In genomic region chr7:148563583-148564274, GRCh38 we compare ENCODE assay signal across 10 cellular contexts. TPM values are rescaled to one million over a fixed set of nuclear protein-coding genes. Genes with fewer than 3 reads are reported as not detected.
DNase-seq lines count a peak whose midpoint lies in the region; ATAC-seq lines count a peak whose summit lies in the region.
"Had no signal": no experiment of that assay in that cellular context is flagged by ENCODE, and none has a peak within 500 bp of the region (broad histone marks: within the 10 kb centered on the region; RNA-seq: fewer than 3 reads in every experiment).

No MANE protein-coding gene starts in this region.

- ATAC-seq in GM19455 (IDR thresholded peaks at IDR 0.05; ENCODE audit: unreplicated experiment) (peak; percentile 55), HG03520 (IDR thresholded peaks at IDR 0.05; ENCODE audit: unreplicated experiment) (peak; percentile 33)

- H3K27ac Mint-ChIP-seq in immature natural killer cell: peak overlapping the region in 4 of 6 donors; percentile 56 to 75 (median 60)

- DNase-seq in immature natural killer cell (no peak), A172 (ENCODE audit: low spot score) (no peak), DMS153 (lab: John Stamatoyannopoulos, UW) (no peak)
- DNase-seq in stimulated activated CD4-positive, alpha-beta T cell treated with anti-CD3 and anti-CD28 coated beads, Interleukin-1b, Interleukin-23, amount 100 ng/mL, for 48 hours: no peak
- DNase-seq in activated CD8-positive, alpha-beta memory T cell treated with anti-CD3 and anti-CD28 coated beads for 24 hours: no peak
- DNase-seq: GF-D8 had no signal

- H3K36me3 Mint-ChIP-seq in immature natural killer cell: peaks cover 0 to 4% (median 0%) of the 10 kb centered on the region in 3 donors

- peak overlapping the region in 3 of 5 donors; percentile 34 to 76 (median 71) for H3K4me3 Mint-ChIP-seq in immature natural killer cell

- peaks cover 2 to 5% (median 3%) of the 10 kb centered on the region in 3 donors for H3K27me3 Mint-ChIP-seq in immature natural killer cell (ENCODE audit: low read depth in 3 of 3)

- H3K9me3 Mint-ChIP-seq in immature natural killer cell: peaks cover 0 to 2% (median 0%) of the 10 kb centered on the region in 6 donors

- peaks cover 23 to 36% of the 10 kb centered on the region in 2 donors for H3K4me1 Mint-ChIP-seq in immature natural killer cell

- peak overlapping the region; percentile 16; the same call in 1 of the 2 replicates for H3K4me3 ChIP-seq in GM08714 (ENCODE audit: low read length)

RNA-seq across cellular contexts. Expression of gene C7orf33, which starts 26.8 kb away (rescaled TPM):
- not detected for polyA plus RNA-seq in immature natural killer cell
- total RNA-seq in A172 (2014; rRNA removed; shearing (Covaris generic)): not detected in 2 replicates
- total RNA-seq: fibroblast of villous mesenchyme had no signal
